8 cellular contexts compared by ENCODE assay signal in genomic region chr16:31117384-31118222, GRCh38. TPM values are rescaled to one million over a fixed set of nuclear protein-coding genes. Genes with fewer than 3 reads are reported as not detected.
DNase-seq lines count a peak whose midpoint lies in the region; ATAC-seq, FAIRE-seq and TF ChIP-seq lines count a peak whose summit lies in the region.

TSS of gene KAT8 (plus strand) at chr16:31117664. CDS start at chr16:31117682, 18 bp downstream.

- TF ChIP-seq POLR2A in body of pancreas (IDR thresholded peaks at IDR 0.05) (peak; percentile 91 to 94 (median 92)), gastrocnemius medialis (IDR thresholded peaks at IDR 0.05) (peak; percentile 90 to 93)

- TF ChIP-seq CTCF in 22Rv1 (IDR thresholded peaks at IDR 0.05) (no peak), body of pancreas (IDR thresholded peaks at IDR 0.05) (peak in 1 of 7 experiments; percentile 2), gastrocnemius medialis (IDR thresholded peaks at IDR 0.05 in 4 of 5, conservative IDR thresholded peaks at IDR 0.05 in 1 of 5) (no peak)

- intact Hi-C loops in body of pancreas (cut with DNase I) = no loop called here
- intact Hi-C loops in gastrocnemius medialis (cut with DNase I; ENCODE audit: low total_unique reads) = loop anchor here (1.0 kb wide), 2 partner anchors 21 to 25 kb away; no protein-coding TSS in a partner anchor

- no peaks in the 10 kb centered on the region for H3K27me3 ChIP-seq in body of pancreas
- no peaks in the 10 kb centered on the region for H3K27me3 ChIP-seq in iPS DF 6.9 (ENCODE audit: control insufficient read depth, insufficient read depth, low read length)
- no peaks in the 10 kb centered on the region for H3K27me3 ChIP-seq in gastrocnemius medialis

- H3K27ac ChIP-seq in 22Rv1 (peak within 1 kb of the TSS; percentile 88), body of pancreas (peak within 1 kb of the TSS; percentile 93 to 99 (median 95)), iPS DF 6.9 (ENCODE audit: low read length) (no peak within 1 kb of the TSS), gastrocnemius medialis (peak within 1 kb of the TSS; percentile 88 to 100 (median 96))

- peak; percentile 81 for FAIRE-seq in TTC549 (lab: Jason Lieb, UNC)

- H3K9me3 ChIP-seq in body of pancreas (no peaks in the 10 kb centered on the region), iPS DF 6.9 (ENCODE audit: control insufficient read depth, insufficient read depth, low read length) (no peaks in the 10 kb centered on the region), gastrocnemius medialis (no peaks in the 10 kb centered on the region)

- in situ Hi-C loops in gastrocnemius medialis (cut with MboI; ENCODE audit: low sequenced_read_pairs in 4 of 4) = no loop called here

- WGBS in body of pancreas, 2 donors = 0% methylated on average over 16 to 65 of the region's 68 CpGs
- WGBS in iPS DF 6.9 (ENCODE audit: insufficient coverage, insufficient read length) = no CpG with 5 or more reads among the region's 68 CpGs

- DNase-seq in NCI-H2107 treated with DMSO at 0.1 percent for 48 hours (lab: John Stamatoyannopoulos, UW; ENCODE audit: unreplicated experiment) (peak; percentile 92), body of pancreas (peak; percentile 99), iPS DF 6.9 (ENCODE audit: low read depth, low spot score) (no peak), gastrocnemius medialis (peak; percentile 98)

- H3K4me3 ChIP-seq in body of pancreas = peak within 1 kb of the TSS; percentile 20 to 23
- peak within 1 kb of the TSS; percentile 75; the same call in 1 of the 2 replicates for H3K4me3 ChIP-seq in iPS DF 6.9 (ENCODE audit: low read length)
- peak within 1 kb of the TSS; percentile 69 to 82 (median 71) for H3K4me3 ChIP-seq in gastrocnemius medialis

- peaks cover 7 to 16% of the 10 kb centered on the region in 2 donors for H3K36me3 ChIP-seq in body of pancreas (replicated peaks in 1 of 2; ENCODE audit: insufficient read depth in 1 of 2, low read depth in 2 of 2)
- peaks cover 10% of the 10 kb centered on the region for H3K36me3 ChIP-seq in iPS DF 6.9 (ENCODE audit: control insufficient read depth, insufficient read depth, low read length)
- H3K36me3 ChIP-seq in gastrocnemius medialis = peaks cover 0 to 38% of the 10 kb centered on the region in 2 donors

- peak; percentile 82 for ATAC-seq in GM18520 (IDR thresholded peaks at IDR 0.05; ENCODE audit: unreplicated experiment)
- ATAC-seq in HG03064 (IDR thresholded peaks at IDR 0.05; ENCODE audit: low read depth, unreplicated experiment) = peak; percentile 87
- peak; percentile 94 for ATAC-seq in body of pancreas
- peak; percentile 82 to 92 for ATAC-seq in gastrocnemius medialis

- H3K4me1 ChIP-seq in body of pancreas (peaks cover 59% of the 10 kb centered on the region), iPS DF 6.9 (ENCODE audit: control insufficient read depth, insufficient read depth, low read length) (no peaks in the 10 kb centered on the region), gastrocnemius medialis (peaks cover 32% of the 10 kb centered on the region in 2 donors)

RNA-seq across cellular contexts. Expression of gene KAT8, which starts in this region (rescaled TPM):
- 10 to 100 TPM; 55.7 to 66.4 TPM for total RNA-seq in body of pancreas
- total RNA-seq in gastrocnemius medialis = 100 to 1,000 TPM in 1 of 4 donors, 10 to 100 TPM in 3; 44.3 to 102 (median 54.3) TPM

Comparison
In these comparisons a context has a peak if more than half of its experiments do, and no peak if none do; other contexts are left out.
1. H3K4me3 ChIP-seq: peak in every context shown above with its lines; median percentile 75 in iPS DF 6.9; 71 in gastrocnemius medialis; 22 in body of pancreas.